ENCODE assay signal across 8 cellular contexts in the genomic region with DNA sequence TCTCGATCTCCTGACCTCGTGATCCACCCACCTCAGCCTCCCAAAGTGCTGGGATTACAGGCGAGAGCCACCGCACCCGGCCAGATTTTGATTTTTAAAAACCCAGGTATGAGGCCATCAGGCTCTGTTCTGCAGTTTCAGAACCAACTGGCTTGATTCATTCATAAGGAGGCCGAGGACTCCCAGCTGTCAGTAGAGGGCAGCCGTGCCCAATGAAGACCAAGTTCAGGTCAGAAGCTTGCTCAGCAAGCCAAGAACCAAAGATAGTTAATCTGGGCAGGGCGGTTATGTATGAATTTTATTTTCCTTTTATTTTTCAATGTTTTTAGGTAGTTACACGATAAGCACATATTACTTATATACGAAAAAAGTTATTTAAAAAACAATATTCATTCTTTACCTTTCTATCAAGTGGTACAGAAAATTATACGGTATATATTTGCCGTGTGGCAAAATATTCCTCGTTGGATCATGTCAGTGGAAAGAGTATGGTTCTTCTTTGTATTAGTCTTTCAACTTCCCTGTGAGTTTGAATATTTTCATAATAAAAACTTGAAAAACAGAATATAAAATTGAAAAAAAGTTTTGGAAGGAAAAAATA. TPM values are rescaled to one million over a fixed set of nuclear protein-coding genes. Genes with fewer than 3 reads are reported as not detected.
DNase-seq lines count a peak whose midpoint lies in the region; ATAC-seq and TF ChIP-seq lines count a peak whose summit lies in the region.

No MANE protein-coding gene starts in this region.

- H3K4me1 ChIP-seq in OCI-LY1 (ENCODE audit: insufficient read depth, low read length, severe bottlenecking) (peaks cover 20% of the 10 kb centered on the region), neutrophil (ENCODE audit: control insufficient read depth in 1 of 2, insufficient read depth in 1 of 2, low read depth in 1 of 2, low read length in 1 of 2) (no peaks in the 10 kb centered on the region), suprapubic skin (peaks cover 33% of the 10 kb centered on the region)

- H3K4me1 Mint-ChIP-seq in activated T-cell treated with anti-CD3 and anti-CD28 coated beads, Interleukin-2, amount 50 U/mL, for 72 hours (ENCODE audit: low read depth) = peaks cover 16% of the 10 kb centered on the region

- TF ChIP-seq EP300 in suprapubic skin (IDR thresholded peaks at IDR 0.05) = no peak

- H3K9me3 Mint-ChIP-seq in activated T-cell treated with anti-CD3 and anti-CD28 coated beads, Interleukin-2, amount 50 U/mL, for 72 hours = no peaks in the 10 kb centered on the region

- peak; percentile 43 to 57 for DNase-seq in NCI-H2081 (lab: John Stamatoyannopoulos, UW)
- no peak for DNase-seq in NCI-H2081 treated with DMSO at 0.1 percent for 48 hours (lab: John Stamatoyannopoulos, UW)
- peak; percentile 69 to 79 for DNase-seq in activated T-cell treated with anti-CD3 and anti-CD28 coated beads, Interleukin-2, amount 50 U/mL, for 72 hours
- peak; percentile 88 for DNase-seq in fibroblast of pulmonary artery (ENCODE audit: low read depth)
- DNase-seq in suprapubic skin (ENCODE audit: low spot score in 2 of 2) = no peak

- H3F3A ChIP-seq in OCI-LY1 (ENCODE audit: insufficient read depth, low read length) = no peaks in the 10 kb centered on the region

- H3K27ac Mint-ChIP-seq in activated T-cell treated with anti-CD3 and anti-CD28 coated beads, Interleukin-2, amount 50 U/mL, for 72 hours = no peak overlapping the region

- H3K27ac ChIP-seq in OCI-LY1 (ENCODE audit: low read depth, low read length, poor library complexity, severe bottlenecking) (no peak overlapping the region), neutrophil (no peak overlapping the region), suprapubic skin (peak overlapping the region; percentile 85)

- H3K36me3 ChIP-seq in OCI-LY1 (ENCODE audit: insufficient read depth, low read length) = peaks cover 12% of the 10 kb centered on the region
- H3K36me3 ChIP-seq in neutrophil = peaks cover 34% of the 10 kb centered on the region
- peaks cover 13% of the 10 kb centered on the region for H3K36me3 ChIP-seq in suprapubic skin

- no peaks in the 10 kb centered on the region for H4K20me1 ChIP-seq in OCI-LY1 (ENCODE audit: insufficient read depth, low read length)

- H3K27me3 Mint-ChIP-seq in activated T-cell treated with anti-CD3 and anti-CD28 coated beads, Interleukin-2, amount 50 U/mL, for 72 hours (ENCODE audit: low read depth) = no peaks in the 10 kb centered on the region

- no peaks in the 10 kb centered on the region for H3K9me2 ChIP-seq in OCI-LY1 (ENCODE audit: low read depth, low read length)

- H3K4me3 ChIP-seq in OCI-LY1 (ENCODE audit: low read depth, low read length, poor library complexity, severe bottlenecking) (no peak overlapping the region), fibroblast of pulmonary artery (replicated peaks; ENCODE audit: low read depth, low read length) (no peak overlapping the region), neutrophil (ENCODE audit: low read depth in 1 of 2, low read length in 1 of 2) (no peak overlapping the region), suprapubic skin (no peak overlapping the region)

- H3K9me3 ChIP-seq in OCI-LY1 (ENCODE audit: low read length) (no peaks in the 10 kb centered on the region), neutrophil (no peaks in the 10 kb centered on the region), suprapubic skin (no peaks in the 10 kb centered on the region)

- WGBS in suprapubic skin = 29% methylated on average over 13 of the region's 13 CpGs

- H3K9ac ChIP-seq in OCI-LY1 (ENCODE audit: low read length) = no peak overlapping the region

- no peak overlapping the region for H3K4me3 Mint-ChIP-seq in activated T-cell treated with anti-CD3 and anti-CD28 coated beads, Interleukin-2, amount 50 U/mL, for 72 hours

- H2AFZ ChIP-seq in OCI-LY1 (ENCODE audit: low read length) = no peak overlapping the region

- H3K27me3 ChIP-seq in OCI-LY1 (ENCODE audit: insufficient read depth, low read length) (no peaks in the 10 kb centered on the region; the same call in 1 of the 2 replicates), neutrophil (no peaks in the 10 kb centered on the region), suprapubic skin (no peaks in the 10 kb centered on the region)

- no peak for TF ChIP-seq POLR2A in suprapubic skin (IDR thresholded peaks at IDR 0.05)

- H3K79me2 ChIP-seq in OCI-LY1 (ENCODE audit: insufficient read depth, low read length) = no peaks in the 10 kb centered on the region

- TF ChIP-seq CTCF in OCI-LY1 (IDR thresholded peaks at IDR 0.05; ENCODE audit: low read length) (peak; percentile 81), fibroblast of pulmonary artery (IDR thresholded peaks at IDR 0.05; ENCODE audit: low read length, missing control alignments) (peak; percentile 80), neutrophil (IDR thresholded peaks at IDR 0.05) (peak; percentile 60), suprapubic skin (IDR thresholded peaks at IDR 0.05) (peak; percentile 53 to 73)

- no peak overlapping the region for H3K4me2 ChIP-seq in OCI-LY1 (ENCODE audit: low read length)

- no peaks in the 10 kb centered on the region for H3K36me3 Mint-ChIP-seq in activated T-cell treated with anti-CD3 and anti-CD28 coated beads, Interleukin-2, amount 50 U/mL, for 72 hours (ENCODE audit: insufficient read depth in 2 of 2)

- peak; percentile 53 for ATAC-seq in HG02870 (IDR thresholded peaks at IDR 0.05; ENCODE audit: unreplicated experiment)
- ATAC-seq in activated T-cell treated with anti-CD3 and anti-CD28 coated beads, Interleukin-2, amount 50 U/mL, for 72 hours (replicated peaks in 1 of 2) = peak; percentile 75 to 80

RNA-seq across cellular contexts. Expression of gene MGAT1, which starts 18.0 kb away (rescaled TPM):
- 100 to 1,000 TPM; 102 to 109 TPM for total RNA-seq in activated T-cell treated with anti-CD3 and anti-CD28 coated beads, Interleukin-2, amount 50 U/mL, for 72 hours
- total RNA-seq in suprapubic skin = 100 to 1,000 TPM; 122 to 137 (median 125) TPM

RNA-seq across cellular contexts. Expression of gene OR2Y1, which starts 44.7 kb away (rescaled TPM):
- total RNA-seq in activated T-cell treated with anti-CD3 and anti-CD28 coated beads, Interleukin-2, amount 50 U/mL, for 72 hours = not detected
- total RNA-seq in suprapubic skin = not detected

Comparison
In these comparisons a context has a peak if more than half of its experiments do, and no peak if none do; other contexts are left out.
1. DNase-seq: peak in NCI-H2081 (2 of 2), activated T-cell treated with anti-CD3 and anti-CD28 coated beads, Interleukin-2, amount 50 U/mL, for 72 hours (2 of 2) and fibroblast of pulmonary artery (single experiment); none in NCI-H2081 treated with DMSO at 0.1 percent for 48 hours (single experiment) and suprapubic skin (0 of 2).
2. Peak in every context shown above with its lines, with median percentiles within 50 percentile points of each other: CTCF ChIP-seq.